Comparison of ENCODE assay signal across 9 cellular contexts in genomic region chr9:121055642-121056143, GRCh38. TPM values are rescaled to one million over a fixed set of nuclear protein-coding genes. Genes with fewer than 3 reads are reported as not detected.
DNase-seq lines count a peak whose midpoint lies in the region; ATAC-seq, FAIRE-seq and TF ChIP-seq lines count a peak whose summit lies in the region.
"Had no signal": no experiment of that assay in that cellular context is flagged by ENCODE, and none has a peak within 500 bp of the region (broad histone marks: within the 10 kb centered on the region; RNA-seq: fewer than 3 reads in every experiment).

No MANE protein-coding gene starts in this region.

- no peak overlapping the region for H3K27ac Mint-ChIP-seq in neural progenitor cell

- no peak overlapping the region for H4K8ac ChIP-seq in H1 (ENCODE audit: extremely low read depth, insufficient read depth, low read length)

- no peak overlapping the region for H3K56ac ChIP-seq in H1 (replicated peaks; ENCODE audit: insufficient read length, low read depth, low read length)

- no peak overlapping the region for H3K4me3 ChIP-seq in GM12864 (ENCODE audit: low read depth, low read length)
- no peak overlapping the region for H3K4me3 ChIP-seq in LNCaP clone FGC (ENCODE audit: low read depth, low read length)
- no peak overlapping the region for H3K4me3 ChIP-seq in H1 (ENCODE audit: extremely low read depth in 1 of 4, insufficient read depth in 2 of 4, low read depth in 3 of 4, low read length in 4 of 4)
- no peak overlapping the region for H3K4me3 ChIP-seq in neural progenitor cell
- no peak overlapping the region for H3K4me3 ChIP-seq in dorsolateral prefrontal cortex
- H3K4me3 ChIP-seq: left ventricle myocardium inferior had no signal

- CTCF ChIA-PET in H1 (lab: Charles Lee; ENCODE audit: partially characterized antibody), result interaction anchor here (0.6 to 9.9 kb wide), 40 partner anchors 9 to 383 kb away, joined by 3 to 71 read pairs (median 4); no protein-coding TSS in a partner anchor

- no peak for TF ChIP-seq EP300 in H1 (IDR thresholded peaks at IDR 0.05; ENCODE audit: borderline replicate concordance in 1 of 2, low read depth in 2 of 2, low read length in 2 of 2)

- no peaks in the 10 kb centered on the region for H3K23me2 ChIP-seq in H1 (ENCODE audit: low read depth, low read length)

- H3K36me3 ChIP-seq in H1 (ENCODE audit: control insufficient read depth in 2 of 4, insufficient read depth in 4 of 4, low read length in 3 of 4) (no peaks in the 10 kb centered on the region), neural progenitor cell (no peaks in the 10 kb centered on the region)

- H2BK12ac ChIP-seq in H1 (ENCODE audit: low read depth, low read length), result no peak overlapping the region

- no peak overlapping the region for H3K18ac ChIP-seq in H1 (ENCODE audit: extremely low read depth, low read length)

- no peak overlapping the region for H2BK5ac ChIP-seq in H1 (ENCODE audit: low read depth, low read length)

- H3K27me3 Mint-ChIP-seq in neural progenitor cell (ENCODE audit: insufficient read depth, low read depth), result peaks cover 3% of the 10 kb centered on the region

- H3F3A ChIP-seq in neural progenitor cell (ENCODE audit: low read depth), result peaks cover 10% of the 10 kb centered on the region

- H3K79me2 ChIP-seq in H1 (ENCODE audit: control insufficient read depth in 1 of 2, insufficient read depth in 2 of 2, low read length in 2 of 2) (no peaks in the 10 kb centered on the region), neural progenitor cell (ENCODE audit: low read depth) (no peaks in the 10 kb centered on the region)

- no peak overlapping the region for H3K9ac ChIP-seq in H1 (replicated peaks in 1 of 4; ENCODE audit: extremely low read depth in 1 of 4, low read depth in 3 of 4, low read length in 3 of 4)
- no peak overlapping the region for H3K9ac ChIP-seq in neural progenitor cell

- peak; percentile 78 for FAIRE-seq in H1 (lab: Jason Lieb, UNC)

- peaks cover 5% of the 10 kb centered on the region for H3K9me3 Mint-ChIP-seq in neural progenitor cell

- H3K27ac ChIP-seq in H1 (ENCODE audit: low read depth, low read length), result no peak overlapping the region
- H3K27ac ChIP-seq in neural progenitor cell, result no peak overlapping the region
- H3K27ac ChIP-seq in dorsolateral prefrontal cortex, result no peak overlapping the region
- H3K27ac ChIP-seq: left ventricle myocardium inferior had no signal

- H2BK20ac ChIP-seq in H1 (ENCODE audit: low read length), result no peak overlapping the region

- peaks cover 12% of the 10 kb centered on the region for H3K36me3 Mint-ChIP-seq in neural progenitor cell

- H3K4me1 ChIP-seq in H1 (replicated peaks in 1 of 4; ENCODE audit: control insufficient read depth in 3 of 4, insufficient read depth in 4 of 4, low read length in 3 of 4) (peaks cover 0 to 3% (median 1%) of the 10 kb centered on the region in 4 experiments; a peak in 2 of 7 replicates), neural progenitor cell (peaks cover 13% of the 10 kb centered on the region)
- H3K4me1 ChIP-seq: left ventricle myocardium inferior had no signal

- H4K5ac ChIP-seq in H1 (ENCODE audit: insufficient read length, low read depth, low read length), result no peak overlapping the region

- H2AK5ac ChIP-seq in H1 (ENCODE audit: low read depth, low read length), result no peak overlapping the region

- H3K4me2 ChIP-seq in H1 (ENCODE audit: insufficient read depth in 1 of 2, low read depth in 2 of 2, low read length in 2 of 2), result no peak overlapping the region
- no peak overlapping the region for H3K4me2 ChIP-seq in neural progenitor cell

- H3K4me3 Mint-ChIP-seq in neural progenitor cell, result no peak overlapping the region

- H2BK15ac ChIP-seq in H1 (ENCODE audit: low read length), result no peak overlapping the region

- H2AFZ ChIP-seq in H1 (ENCODE audit: low read length) (peak overlapping the region; percentile 61), neural progenitor cell (replicated peaks) (peak overlapping the region; percentile 2)

- 79% methylated on average over 2 of the region's 2 CpGs; no CpG with 5 or more reads in 1 of the 2 experiments for WGBS in H1 (ENCODE audit: extremely low coverage in 1 of 2, insufficient coverage in 1 of 2, insufficient read length in 1 of 2, insufficient replicate concordance in 2 of 2, low coverage in 1 of 2, low lambda C conversion rate in 2 of 2, missing lambda C conversion rate in 1 of 2), 2 experiments

- intact Hi-C loops in dorsolateral prefrontal cortex (cut with DNase I), result loop anchor here (5.0 kb wide), 2 partner anchors 68 to 298 kb away; no protein-coding TSS in a partner anchor

- TF ChIP-seq CTCF in GM12864 (IDR thresholded peaks at IDR 0.05; ENCODE audit: low read depth, low read length, missing control alignments) (peak; percentile 86), LNCaP clone FGC (IDR thresholded peaks at IDR 0.05; ENCODE audit: control insufficient read depth, extremely low read depth, insufficient read depth) (peak; percentile 28; the same call in 1 of the 2 replicates), H1 (IDR thresholded peaks at IDR 0.05; ENCODE audit: control extremely low read depth in 1 of 3, insufficient read depth in 1 of 3, low read depth in 1 of 3, low read length in 3 of 3) (peak; percentile 39 to 83 (median 73); a peak in 2 of 4 replicates), neural progenitor cell (IDR thresholded peaks at IDR 0.05) (peak; percentile 58), dorsolateral prefrontal cortex (IDR thresholded peaks at IDR 0.05 in 54 of 56, conservative IDR thresholded peaks at IDR 0.05 in 2 of 56; ENCODE audit: low read depth in 1 of 56, partially characterized antibody in 56 of 56) (peak in 2 of 56 donors; percentile 13 to 19)

- H3K4ac ChIP-seq in H1 (replicated peaks; ENCODE audit: insufficient read length, low read depth, low read length), result no peak overlapping the region

- POLR2A ChIA-PET in H1 (lab: Charles Lee; ENCODE audit: partially characterized antibody), result no interaction called here

- no peaks in the 10 kb centered on the region for H3K27me3 ChIP-seq in H1 (replicated peaks in 1 of 4; ENCODE audit: control insufficient read depth in 3 of 4, extremely low read depth in 1 of 4, insufficient read depth in 3 of 4, low read length in 3 of 4)
- H3K27me3 ChIP-seq in neural progenitor cell, result no peaks in the 10 kb centered on the region
- no peaks in the 10 kb centered on the region for H3K27me3 ChIP-seq in dorsolateral prefrontal cortex

- DNase-seq in GM12864 (ENCODE audit: low read depth) (no peak), LNCaP clone FGC (ENCODE audit: low read depth) (no peak), H1 (ENCODE audit: low read depth in 1 of 2, low spot score in 2 of 2) (peak in 1 of 2 experiments; percentile 68), neural progenitor cell (ENCODE audit: low spot score) (peak; percentile 44), dorsolateral prefrontal cortex (no peak)
- DNase-seq in central memory CD4-positive, alpha-beta T cell, result no peak
- DNase-seq: left ventricle myocardium inferior had no signal

- peaks cover 8% of the 10 kb centered on the region for H3K4me1 Mint-ChIP-seq in neural progenitor cell

- no peak overlapping the region for H4K91ac ChIP-seq in H1 (replicated peaks; ENCODE audit: insufficient read length, low read length)

- H4K20me1 ChIP-seq in H1 (replicated peaks in 1 of 2; ENCODE audit: control insufficient read depth in 1 of 2, insufficient read depth in 2 of 2, low read length in 2 of 2), result no peaks in the 10 kb centered on the region
- H4K20me1 ChIP-seq in neural progenitor cell (ENCODE audit: low read depth), result no peaks in the 10 kb centered on the region

- no peak overlapping the region for H3K14ac ChIP-seq in H1 (ENCODE audit: insufficient read length)

- ATAC-seq in HG03095 (IDR thresholded peaks at IDR 0.05; ENCODE audit: unreplicated experiment), result no peak
- no peak for ATAC-seq in HG03196 (IDR thresholded peaks at IDR 0.05; ENCODE audit: unreplicated experiment)

- no peaks in the 10 kb centered on the region for H3K79me1 ChIP-seq in H1 (ENCODE audit: low read depth, low read length)

- no peak overlapping the region for H3K23ac ChIP-seq in H1 (ENCODE audit: insufficient read length)

- no peak overlapping the region for H2BK120ac ChIP-seq in H1 (replicated peaks; ENCODE audit: low read depth, low read length)

- TF ChIP-seq RAD21 in H1 (IDR thresholded peaks at IDR 0.05 in 1 of 2, conservative IDR thresholded peaks at IDR 0.05 in 1 of 2; ENCODE audit: low read depth in 2 of 2, low read length in 2 of 2), result peak; percentile 62 to 71

- no peak for TF ChIP-seq POLR2A in H1 (IDR thresholded peaks at IDR 0.05; ENCODE audit: control extremely low read depth in 1 of 2, low read depth in 2 of 2, low read length in 2 of 2)

- H3K9me3 ChIP-seq in H1 (ENCODE audit: insufficient read depth in 2 of 2, low read depth in 1 of 2, low read length in 1 of 2), result no peaks in the 10 kb centered on the region
- no peaks in the 10 kb centered on the region for H3K9me3 ChIP-seq in neural progenitor cell (ENCODE audit: low read depth)

TF ChIP-seq in H1, 55 proteins besides CTCF, POLR2A, EP300 and RAD21 (continues in another document):
- TF ChIP-seq YY1 (IDR thresholded peaks at IDR 0.05; ENCODE audit: low read depth, low read length) (no peak), SRF (IDR thresholded peaks at IDR 0.05; ENCODE audit: low read depth, low read length) (no peak)

RNA-seq across cellular contexts. Expression of gene C5, which starts 5.6 kb away (rescaled TPM):
- total RNA-seq in H1 (2021; fragmentation: NEBNext Ultra II Directional; extraction: Animal tissue kit (Norgen Biotek cat#: 25700)), result 0.15 and 0.24 TPM in 2 replicates
- 0.35 and 0.46 TPM in 2 replicates for polyA plus RNA-seq in H1 (2011; rRNA removed)
- 0.58 TPM for polyA plus RNA-seq in H1 (2011; cell fraction: cytosol; rRNA removed)
- polyA plus RNA-seq in H1 (2011; cell fraction: nucleus; rRNA removed), result 0.50 TPM
- 0.15 to 0.68 TPM (median 0.42 TPM) in 4 replicates for polyA plus RNA-seq in H1 (2012, experiment 1 of 2)
- polyA plus RNA-seq in H1 (2012, experiment 2 of 2), result 0.03 TPM
- polyA plus RNA-seq in H1 (2013, experiment 1 of 2), result 0.26 TPM
- polyA plus RNA-seq in H1 (2013, experiment 2 of 2), result 0.09 TPM
- polyA minus RNA-seq in H1 (2011; rRNA and poly(A)+ RNA removed), result 0.28 and 0.54 TPM in 2 replicates
- polyA minus RNA-seq in H1 (2011; cell fraction: cytosol; rRNA and poly(A)+ RNA removed), result not detected
- 1.3 TPM for polyA minus RNA-seq in H1 (2011; cell fraction: nucleus; rRNA and poly(A)+ RNA removed)
- total RNA-seq in neural progenitor cell (ENCODE audit: low replicate concordance), result 4.5 and 5.5 TPM in 2 replicates
- total RNA-seq in dorsolateral prefrontal cortex, result 10 to 100 TPM in 14 of 120 experiments, 1 to 10 TPM in 106; 2.4 to 14.5 (median 7.3) TPM

RNA-seq across cellular contexts. Expression of gene CNTRL, which starts 19.1 kb away (rescaled TPM):
- 13.9 and 14.3 TPM in 2 replicates for total RNA-seq in H1 (2021; fragmentation: NEBNext Ultra II Directional; extraction: Animal tissue kit (Norgen Biotek cat#: 25700))
- polyA plus RNA-seq in H1 (2011; rRNA removed), result 4.1 and 5.1 TPM in 2 replicates
- polyA plus RNA-seq in H1 (2011; cell fraction: cytosol; rRNA removed), result 6.5 TPM
- polyA plus RNA-seq in H1 (2011; cell fraction: nucleus; rRNA removed), result 12.1 TPM
- polyA plus RNA-seq in H1 (2012, experiment 1 of 2), result 7.6 to 8.8 TPM (median 8.3 TPM) in 4 replicates
- polyA plus RNA-seq in H1 (2012, experiment 2 of 2), result 0.42 TPM
- 9.4 TPM for polyA plus RNA-seq in H1 (2013, experiment 1 of 2)
- polyA plus RNA-seq in H1 (2013, experiment 2 of 2), result 8.5 TPM
- polyA minus RNA-seq in H1 (2011; rRNA and poly(A)+ RNA removed), result 10.9 and 13.5 TPM in 2 replicates
- polyA minus RNA-seq in H1 (2011; cell fraction: cytosol; rRNA and poly(A)+ RNA removed), result 7.2 TPM
- 22.1 TPM for polyA minus RNA-seq in H1 (2011; cell fraction: nucleus; rRNA and poly(A)+ RNA removed)
- total RNA-seq in neural progenitor cell (ENCODE audit: low replicate concordance), result 29.2 and 45.4 TPM in 2 replicates
- total RNA-seq in dorsolateral prefrontal cortex, result 10 to 100 TPM; 12.3 to 35.3 (median 21.4) TPM
